1 cellular context compared by ENCODE assay signal in genomic region chr13:40941581-40941980, GRCh38.
TF ChIP-seq lines count a peak whose summit lies in the region.

No MANE protein-coding gene starts in this region.

TF ChIP-seq in GM12878, 131 proteins besides CTCF, POLR2A, EP300 and RAD21:
- no peak for TF ChIP-seq ELK1 (IDR thresholded peaks at IDR 0.05; ENCODE audit: low read depth, low read length)
